In genomic region chr21:15278279-15278678, GRCh38 we compare ENCODE assay signal across 32 cellular contexts.
"Had no signal": no experiment of that assay in that cellular context is flagged by ENCODE, and none has a peak within 500 bp of the region (broad histone marks: within the 10 kb centered on the region; RNA-seq: fewer than 3 reads in every experiment).

No MANE protein-coding gene starts in this region.

- H3K4me1 Mint-ChIP-seq: activated CD4-positive, alpha-beta T cell treated with anti-CD3 and anti-CD28 coated beads, Interleukin-2, amount 10 ng/mL, durations not matched to agents 7 days and 5 days had no signal

- DNase-seq: activated CD4-positive, alpha-beta T cell treated with anti-CD3 and anti-CD28 coated beads, Interleukin-2, amount 10 ng/mL, durations not matched to agents 7 days and 5 days; activated CD4-positive, alpha-beta T cell treated with anti-CD3 and anti-CD28 coated beads, Interleukin-2, amount 50 U/mL, for 48 hours; activated CD8-positive, alpha-beta memory T cell treated with anti-CD3 and anti-CD28 coated beads, Interleukin-2, amount 50 U/mL, for 4 hours; activated CD8-positive, alpha-beta T cell treated with anti-CD3 and anti-CD28 coated beads, Interleukin-2, amount 10 ng/mL, durations not matched to agents 7 days and 5 days; activated gamma-delta T cell treated with Interleukin-2 at 50 U/mL for 16 hours; activated naive CD4-positive, alpha-beta T cell treated with anti-CD3 and anti-CD28 coated beads for 36 hours; activated T-cell treated with anti-CD3 and anti-CD28 coated beads for 4 hours; activated T-cell treated with anti-CD3 and anti-CD28 coated beads, Interleukin-2, amount 50 U/mL, for 4 hours; body of pancreas; MM.1S; NCI-H1092; NCI-H146; NCI-H187; NCI-H2029 treated with DMSO at 0.1 percent for 48 hours; NCI-H2107; NCI-H2171; NCI-H510A; NCI-H526; NCI-H748 treated with DMSO at 0.1 percent for 48 hours; OCI-M1; Right ventricle myocardium superior; SW 1271; T-helper 1 cell; T-helper 2 cell; T-helper 9 cell had no signal

- H3K36me3 ChIP-seq: adrenal gland, breast epithelium had no signal

- H3K27me3 Mint-ChIP-seq: activated CD4-positive, alpha-beta T cell treated with anti-CD3 and anti-CD28 coated beads, Interleukin-2, amount 10 ng/mL, durations not matched to agents 7 days and 5 days had no signal

- ATAC-seq: activated CD8-positive, alpha-beta T cell treated with anti-CD3 and anti-CD28 coated beads, Interleukin-2, amount 10 ng/mL, durations not matched to agents 7 days and 5 days; activated naive CD4-positive, alpha-beta T cell treated with anti-CD3 and anti-CD28 coated beads, Interleukin-2, amount 50 U/mL, for 72 hours; activated T-cell treated with anti-CD3 and anti-CD28 coated beads, Interleukin-2, amount 50 U/mL, for 4 hours; body of pancreas had no signal

- H3K27me3 ChIP-seq: adrenal gland, body of pancreas, breast epithelium had no signal

- H3K4me3 ChIP-seq: body of pancreas, breast epithelium had no signal

- H3K9me3 Mint-ChIP-seq: activated CD4-positive, alpha-beta T cell treated with anti-CD3 and anti-CD28 coated beads, Interleukin-2, amount 10 ng/mL, durations not matched to agents 7 days and 5 days; activated naive CD4-positive, alpha-beta T cell treated with anti-CD3 and anti-CD28 coated beads for 36 hours; activated naive CD4-positive, alpha-beta T cell treated with anti-CD3 and anti-CD28 coated beads, Interleukin-2, amount 50 U/mL, for 72 hours; activated T-cell treated with anti-CD3 and anti-CD28 coated beads, Interleukin-2, amount 50 U/mL, for 4 hours; activated T-helper 1 cell treated with anti-CD3 and anti-CD28 coated beads, Interleukin-12 subunit alpha, Interleukin-12 subunit beta, Interleukin-2, Interleukin-4 antibody, amounts not matched to agents 30 ng/mL and 10 ng/mL and 1 ng/mL, durations not matched to agents 14 hours and 24 hours and 36 hours had no signal

- H3K27ac ChIP-seq: body of pancreas, breast epithelium, KMS-11, VCaP had no signal

- FAIRE-seq: astrocyte had no signal

- H3K27ac Mint-ChIP-seq: activated CD4-positive, alpha-beta T cell treated with anti-CD3 and anti-CD28 coated beads, Interleukin-2, amount 10 ng/mL, durations not matched to agents 7 days and 5 days; activated CD8-positive, alpha-beta T cell treated with anti-CD3 and anti-CD28 coated beads, Interleukin-2, amount 10 ng/mL, durations not matched to agents 7 days and 5 days; activated naive CD4-positive, alpha-beta T cell treated with anti-CD3 and anti-CD28 coated beads for 36 hours; activated naive CD4-positive, alpha-beta T cell treated with anti-CD3 and anti-CD28 coated beads, Interleukin-2, amount 50 U/mL, for 72 hours; activated T-helper 1 cell treated with anti-CD3 and anti-CD28 coated beads, Interleukin-12 subunit alpha, Interleukin-12 subunit beta, Interleukin-2, Interleukin-4 antibody, amounts not matched to agents 30 ng/mL and 10 ng/mL and 1 ng/mL, durations not matched to agents 14 hours and 24 hours and 36 hours had no signal

- H3K9me3 ChIP-seq: adrenal gland, body of pancreas had no signal

- H3K9ac ChIP-seq: KMS-11 had no signal

- H3K4me3 Mint-ChIP-seq: activated CD4-positive, alpha-beta T cell treated with anti-CD3 and anti-CD28 coated beads, Interleukin-2, amount 10 ng/mL, durations not matched to agents 7 days and 5 days; activated CD8-positive, alpha-beta T cell treated with anti-CD3 and anti-CD28 coated beads, Interleukin-2, amount 10 ng/mL, durations not matched to agents 7 days and 5 days; activated naive CD4-positive, alpha-beta T cell treated with anti-CD3 and anti-CD28 coated beads for 36 hours; activated T-cell treated with anti-CD3 and anti-CD28 coated beads, Interleukin-2, amount 50 U/mL, for 4 hours; activated T-helper 1 cell treated with anti-CD3 and anti-CD28 coated beads, Interleukin-12 subunit alpha, Interleukin-12 subunit beta, Interleukin-2, Interleukin-4 antibody, amounts not matched to agents 30 ng/mL and 10 ng/mL and 1 ng/mL, durations not matched to agents 14 hours and 24 hours and 36 hours had no signal

- H3K4me2 ChIP-seq: KMS-11 had no signal

- H3K4me1 ChIP-seq: adrenal gland, breast epithelium had no signal

- H3K36me3 Mint-ChIP-seq: activated naive CD4-positive, alpha-beta T cell treated with anti-CD3 and anti-CD28 coated beads, Interleukin-2, amount 50 U/mL, for 72 hours had no signal
